9 cellular contexts compared by ENCODE assay signal in the genomic region with DNA sequence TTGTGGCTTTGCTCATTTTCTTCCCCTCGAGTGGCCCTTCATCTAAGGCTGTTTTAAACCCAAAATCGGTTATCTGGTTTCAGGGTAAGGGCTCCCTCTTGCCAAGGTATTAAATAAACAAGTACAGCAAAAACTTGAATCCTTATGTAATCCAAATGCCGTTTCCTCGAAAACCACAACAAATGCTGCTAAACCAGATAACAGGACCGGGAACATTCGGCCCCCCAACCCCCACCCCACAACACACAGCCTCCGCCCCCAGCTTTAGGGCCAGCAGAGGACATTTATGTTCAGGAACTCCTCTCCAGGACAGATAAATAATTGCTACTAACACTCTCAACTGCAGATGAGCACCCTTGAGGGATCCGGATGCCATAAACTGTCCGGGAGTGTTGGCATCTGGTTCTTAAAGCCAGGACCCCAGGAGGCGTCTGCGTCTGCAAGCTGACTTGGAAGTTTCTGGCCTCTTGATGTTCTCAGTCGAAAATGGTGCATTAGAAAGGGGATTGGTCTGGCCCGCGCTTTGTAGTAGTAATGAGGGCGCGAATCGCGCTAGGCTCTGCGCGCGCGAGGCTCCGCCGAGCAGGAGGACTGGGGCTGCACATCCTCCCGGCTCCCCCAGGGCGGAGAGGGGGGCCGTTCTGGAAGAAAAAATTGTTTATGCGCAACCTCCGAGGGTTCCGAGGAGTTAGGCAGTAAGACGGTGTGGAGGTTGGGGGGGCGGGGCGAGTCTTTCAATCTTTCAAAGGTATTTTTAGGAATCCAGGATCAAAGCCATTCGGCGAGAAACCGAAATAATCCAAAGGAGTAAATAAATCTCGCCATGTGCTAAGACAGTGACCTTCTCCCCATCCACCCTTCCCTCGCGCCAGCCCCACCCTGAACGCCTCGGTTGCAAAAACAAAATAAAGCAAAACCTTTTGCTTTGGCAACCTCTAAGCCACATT. TPM values are rescaled to one million over a fixed set of nuclear protein-coding genes. Genes with fewer than 3 reads are reported as not detected.
DNase-seq lines count a peak whose midpoint lies in the region; ATAC-seq, FAIRE-seq and TF ChIP-seq lines count a peak whose summit lies in the region.
"Had no signal": no experiment of that assay in that cellular context is flagged by ENCODE, and none has a peak within 500 bp of the region (broad histone marks: within the 10 kb centered on the region; RNA-seq: fewer than 3 reads in every experiment).

No MANE protein-coding gene starts in this region.

- peaks cover 0 to 27% (median 10%) of the 10 kb centered on the region in 5 donors for H3K36me3 Mint-ChIP-seq in naive thymus-derived CD4-positive, alpha-beta T cell

- peak overlapping the region in 8 of 9 donors; percentile 0 to 86 (median 18) for H3K27ac Mint-ChIP-seq in naive thymus-derived CD4-positive, alpha-beta T cell

- H2AFZ ChIP-seq in GM23248 = peak overlapping the region; percentile 51; the same call in 1 of the 2 replicates

- H3K9me3 Mint-ChIP-seq in naive thymus-derived CD4-positive, alpha-beta T cell = peaks cover 10 to 39% (median 23%) of the 10 kb centered on the region in 11 donors

- FAIRE-seq in A549 (lab: Jason Lieb, UNC) = no peak
- FAIRE-seq: islet of Langerhans had no signal

- in situ Hi-C loops in GM23248 (cut with MboI) = loop anchor here (25.0 kb wide), 4 partner anchors 666 to 1566 kb away; no protein-coding TSS in a partner anchor

- POLR2A ChIA-PET in A549 (lab: Yijun Ruan, JAX) = interaction anchor here (1.0 to 2.6 kb wide), 6 partner anchors 8 to 589 kb away, joined by 3 to 13 read pairs (median 4); no protein-coding TSS in a partner anchor
- POLR2A ChIA-PET in naive thymus-derived CD4-positive, alpha-beta T cell (lab: Charles Lee) = interaction anchor here (0.6 to 1.1 kb wide), 2 partner anchors 14 to 166 kb away, joined by 3 read pairs; no protein-coding TSS in a partner anchor
- POLR2A ChIA-PET in GM10248 (lab: Yijun Ruan, JAX) = no interaction called here

- H3K4me1 ChIP-seq in A549 (peaks cover 12% of the 10 kb centered on the region), GM23248 (ENCODE audit: insufficient read depth) (peaks cover 38% of the 10 kb centered on the region)
- peaks cover 14 to 24% of the 10 kb centered on the region in 2 donors for H3K4me1 ChIP-seq in naive thymus-derived CD4-positive, alpha-beta T cell (ENCODE audit: control insufficient read depth in 2 of 2, insufficient read depth in 2 of 2, low read length in 2 of 2)

- H3K36me3 ChIP-seq in GM23248 (ENCODE audit: low read depth) = peaks cover 7% of the 10 kb centered on the region; the same call in 1 of the 2 replicates
- H3K36me3 ChIP-seq in naive thymus-derived CD4-positive, alpha-beta T cell (ENCODE audit: control insufficient read depth in 2 of 3, insufficient read depth in 3 of 3, low read length in 3 of 3) = peaks cover 0 to 6% (median 0%) of the 10 kb centered on the region in 3 experiments

- intact Hi-C loops in naive thymus-derived CD4-positive, alpha-beta T cell (cut with micrococcal nuclease) = loop anchor here (1.0 to 5.0 kb wide), 2 partner anchors 201 to 221 kb away; no protein-coding TSS in a partner anchor

- peaks cover 46% of the 10 kb centered on the region for H3F3A ChIP-seq in GM23248 (ENCODE audit: insufficient read depth)

- peak in 1 of 2 experiments; percentile 10; a peak in 1 of 5 replicates for TF ChIP-seq RAD21 in A549 (conservative IDR thresholded peaks at IDR 0.05 in 1 of 2, IDR thresholded peaks at IDR 0.05 in 1 of 2)

- CTCF ChIA-PET in A549 (lab: Yijun Ruan, JAX) = interaction anchor here (0.8 to 4.4 kb wide), 7 partner anchors 12 to 1474 kb away, joined by 3 to 16 read pairs (median 4); no protein-coding TSS in a partner anchor
- CTCF ChIA-PET in naive thymus-derived CD4-positive, alpha-beta T cell (lab: Charles Lee) = interaction anchor here (1.0 kb wide), 1 partner anchor 13 kb away, joined by 3 read pairs; no protein-coding TSS in a partner anchor
- CTCF ChIA-PET in GM10248 (lab: Yijun Ruan, JAX) = interaction anchor here (1.0 to 1.1 kb wide), 3 partner anchors 14 to 1580 kb away, joined by 3 read pairs; no protein-coding TSS in a partner anchor

- peaks cover 10% of the 10 kb centered on the region for H3K79me2 ChIP-seq in GM23248 (ENCODE audit: insufficient read depth)

- peak overlapping the region; percentile 75 to 93 (median 84) for H3K4me3 Mint-ChIP-seq in naive thymus-derived CD4-positive, alpha-beta T cell

- no peak for TF ChIP-seq EP300 in A549 (IDR thresholded peaks at IDR 0.05)

- no peaks in the 10 kb centered on the region for H3K27me3 ChIP-seq in GM23248 (replicated peaks; ENCODE audit: insufficient read depth)
- H3K27me3 ChIP-seq in naive thymus-derived CD4-positive, alpha-beta T cell (ENCODE audit: control insufficient read depth in 2 of 2, insufficient read depth in 2 of 2, low read length in 2 of 2) = peaks cover 0 to 21% of the 10 kb centered on the region in 2 donors

- H3K9me3 ChIP-seq in A549 (peaks cover 19% of the 10 kb centered on the region; the same call in 2 of the 3 replicates), GM23248 (ENCODE audit: low read depth) (no peaks in the 10 kb centered on the region)
- H3K9me3 ChIP-seq in naive thymus-derived CD4-positive, alpha-beta T cell (ENCODE audit: control insufficient read depth in 2 of 3, low read length in 3 of 3) = peaks cover 0 to 31% (median 4%) of the 10 kb centered on the region in 3 experiments

- H3K27me3 Mint-ChIP-seq in naive thymus-derived CD4-positive, alpha-beta T cell = peaks cover 19 to 61% (median 43%) of the 10 kb centered on the region in 5 donors

- TF ChIP-seq POLR2A in A549 (IDR thresholded peaks at IDR 0.05; ENCODE audit: low read length) = peak; percentile 20; the same call in 1 of the 2 replicates

- H3K4me3 ChIP-seq in A549 (peak overlapping the region; percentile 68), GM23248 (peak overlapping the region; percentile 75)
- peak overlapping the region; percentile 49 for H3K4me3 ChIP-seq in naive thymus-derived CD4-positive, alpha-beta T cell (ENCODE audit: low read length)

- no peaks in the 10 kb centered on the region; the same call in 1 of the 2 replicates for H4K20me1 ChIP-seq in GM23248 (ENCODE audit: insufficient read depth)

- peak overlapping the region; percentile 100 for H3K9ac ChIP-seq in GM23248

- ATAC-seq in A549 = peak; percentile 5 to 30
- ATAC-seq in naive thymus-derived CD4-positive, alpha-beta T cell = no peak
- ATAC-seq in HG03196 (IDR thresholded peaks at IDR 0.05; ENCODE audit: unreplicated experiment) = no peak

- H3K27ac ChIP-seq in A549 (peak overlapping the region; percentile 97 to 99), GM23248 (peak overlapping the region; percentile 100)
- no peak overlapping the region for H3K27ac ChIP-seq in naive thymus-derived CD4-positive, alpha-beta T cell (ENCODE audit: low read depth, low read length)

- DNase-seq in A549 (ENCODE audit: low read depth in 1 of 2, low spot score in 1 of 2) (peak in 1 of 2 experiments; percentile 70), GM23248 (peak; percentile 82), NCI-H510A treated with DMSO at 0.1 percent for 48 hours (lab: John Stamatoyannopoulos, UW) (peak; percentile 75), fibroblast of peridontal ligament (ENCODE audit: extremely low read depth) (peak; percentile 51), GM10248 (ENCODE audit: extremely low spot score) (no peak)
- DNase-seq in activated CD8-positive, alpha-beta memory T cell treated with anti-CD3 and anti-CD28 coated beads, Interleukin-2, amount 50 U/mL, for 4 hours = peak; percentile 30
- peak in 7 of 9 donors; percentile 15 to 35 (median 32) for DNase-seq in naive thymus-derived CD4-positive, alpha-beta T cell

- H3K4me1 Mint-ChIP-seq in naive thymus-derived CD4-positive, alpha-beta T cell = peaks cover 21 to 43% (median 31%) of the 10 kb centered on the region in 7 donors

- peak overlapping the region; percentile 86 for H3K4me2 ChIP-seq in A549
- peak overlapping the region; percentile 97 for H3K4me2 ChIP-seq in GM23248 (ENCODE audit: unreplicated experiment)

- 11% methylated on average over 41 of the region's 41 CpGs for WGBS in A549 (ENCODE audit: missing lambda C conversion rate)
- WGBS in GM23248 (ENCODE audit: low coverage in 1 of 2, low lambda C conversion rate in 2 of 2, missing lambda C conversion rate in 2 of 2), 2 experiments = 2% methylated on average over 39 to 41 of the region's 41 CpGs

- no peaks in the 10 kb centered on the region for H3K9me2 ChIP-seq in GM23248 (ENCODE audit: insufficient read depth)

- TF ChIP-seq CTCF in A549 (IDR thresholded peaks at IDR 0.05) = no peak; the same call in 2 of the 3 replicates
- TF ChIP-seq CTCF in GM10248 (IDR thresholded peaks at IDR 0.05; ENCODE audit: control extremely low read depth, extremely low read depth, low read depth, missing control alignments) = no peak

TF ChIP-seq in A549, 52 proteins besides CTCF, POLR2A, EP300 and RAD21 (continues in another document):
- TF ChIP-seq CHD4 (IDR thresholded peaks at IDR 0.05; ENCODE audit: borderline replicate concordance) = no peak
- no peak for TF ChIP-seq EHF (CRISPR knock-in tag; IDR thresholded peaks at IDR 0.05)
- no peak for TF ChIP-seq RNF2 (IDR thresholded peaks at IDR 0.05; ENCODE audit: borderline replicate concordance, low read depth)
- TF ChIP-seq CBX8 (IDR thresholded peaks at IDR 0.05) = no peak
- no peak; a peak in 1 of 4 replicates for TF ChIP-seq CEBPB (IDR thresholded peaks at IDR 0.05)

RNA-seq across cellular contexts. Expression of a gene that starts 3.9 kb away (rescaled TPM):
- polyA plus RNA-seq in A549 (2011; rRNA removed) (177 and 228 TPM in 2 replicates), A549 (2017; fragmentation: RNase III; extraction: RNeasy Plus Mini Kit Qiagen cat#74134 plus additional on column Dnase treatment) (87.8 to 221 TPM (median 181 TPM) in 3 replicates), GM23248 (2016; fragmentation: Nextera tagmentation; extraction: Ambion mirVana) (468 and 478 TPM in 2 replicates)
- 988 and 1,180 TPM in 2 replicates for polyA plus RNA-seq in A549 (2012; cell fraction: cytosol; rRNA removed)
- polyA plus RNA-seq in A549 (2012; cell fraction: nucleus; rRNA removed) = 636 and 701 TPM in 2 replicates
- polyA minus RNA-seq in A549 (2011; rRNA and poly(A)+ RNA removed) = 112 and 167 TPM in 2 replicates
- total RNA-seq in GM23248 (2014; rRNA removed; shearing (Covaris generic)) = 548 and 668 TPM in 2 replicates
- total RNA-seq in naive thymus-derived CD4-positive, alpha-beta T cell = 100 to 1,000 TPM in 2 of 5 experiments, 10 to 100 TPM in 3; 43.0 to 185 (median 77.1) TPM
- polyA plus RNA-seq in naive thymus-derived CD4-positive, alpha-beta T cell = 100 to 1,000 TPM; 206 to 309 TPM

Comparison
In these comparisons a context has a peak if more than half of its experiments do, and no peak if none do; other contexts are left out.
1. ATAC-seq: peak in A549 (2 of 2); none in naive thymus-derived CD4-positive, alpha-beta T cell (single experiment) and HG03196 (single experiment).
2. Peak in every context shown above with its lines, with median percentiles within 50 percentile points of each other: H3K4me3 ChIP-seq.